ENCODE assay signal across 12 cellular contexts in genomic region chr9:35563791-35564197, GRCh38. TPM values are rescaled to one million over a fixed set of nuclear protein-coding genes. Genes with fewer than 3 reads are reported as not detected.
DNase-seq lines count a peak whose midpoint lies in the region; ATAC-seq, FAIRE-seq and TF ChIP-seq lines count a peak whose summit lies in the region.
"Had no signal": no experiment of that assay in that cellular context is flagged by ENCODE, and none has a peak within 500 bp of the region (broad histone marks: within the 10 kb centered on the region; RNA-seq: fewer than 3 reads in every experiment).

No MANE protein-coding gene starts in this region.

- intact Hi-C loops in activated CD4-positive, alpha-beta T cell treated with anti-CD3 and anti-CD28 coated beads, Interleukin-2, amount 10 ng/mL, durations not matched to agents 24 days and 14 days (cut with micrococcal nuclease) = no loop called here
- intact Hi-C loops in mucosa of descending colon (cut with DNase I, micrococcal nuclease) = no loop called here
- intact Hi-C loops in tibial artery (cut with DNase I; ENCODE audit: low total_unique reads) = loop anchor here (5.0 kb wide), 1 partner anchor 446 kb away; the partner anchor contains the start of gene ATOSB

- H3K14ac ChIP-seq in H1 (ENCODE audit: insufficient read length) = no peak overlapping the region

- H3K4me2 ChIP-seq in H1 (ENCODE audit: insufficient read depth in 1 of 2, low read depth in 2 of 2, low read length in 2 of 2) = no peak overlapping the region; a peak in 1 of 4 replicates

- no peak overlapping the region for H4K91ac ChIP-seq in H1 (replicated peaks; ENCODE audit: insufficient read length, low read length)

- POLR2A ChIA-PET in H1 (lab: Charles Lee; ENCODE audit: partially characterized antibody) = interaction anchor here (1.6 to 1.8 kb wide), 2 partner anchors 10 to 14 kb away, joined by 3 to 4 read pairs; no protein-coding TSS in a partner anchor

- TF ChIP-seq CTCF in H1 (IDR thresholded peaks at IDR 0.05; ENCODE audit: control extremely low read depth in 1 of 3, insufficient read depth in 1 of 3, low read depth in 1 of 3, low read length in 3 of 3) (no peak), mucosa of descending colon (IDR thresholded peaks at IDR 0.05) (no peak), tibial artery (IDR thresholded peaks at IDR 0.05) (no peak)

- no peak overlapping the region for H2BK5ac ChIP-seq in H1 (ENCODE audit: low read depth, low read length)

- H3K4me3 Mint-ChIP-seq in activated CD4-positive, alpha-beta T cell treated with anti-CD3 and anti-CD28 coated beads, Interleukin-2, amount 10 ng/mL, durations not matched to agents 24 days and 14 days = no peak overlapping the region

- H2AFZ ChIP-seq in H1 (ENCODE audit: low read length) = no peak overlapping the region

- H3K4me3 ChIP-seq in H1 (ENCODE audit: extremely low read depth in 1 of 4, insufficient read depth in 2 of 4, low read depth in 3 of 4, low read length in 4 of 4) = no peak overlapping the region
- no peak overlapping the region for H3K4me3 ChIP-seq in mucosa of descending colon
- peak overlapping the region; percentile 11 to 26 for H3K4me3 ChIP-seq in tibial artery
- H3K4me3 ChIP-seq: skin epidermis had no signal

- H3K27ac ChIP-seq in H1 (ENCODE audit: low read depth, low read length) (no peak overlapping the region), tibial artery (peak overlapping the region; percentile 83 to 93)

- H3K9ac ChIP-seq in H1 (replicated peaks in 1 of 4; ENCODE audit: extremely low read depth in 1 of 4, low read depth in 3 of 4, low read length in 3 of 4) = no peak overlapping the region

- H3K9me3 Mint-ChIP-seq in activated CD4-positive, alpha-beta T cell treated with anti-CD3 and anti-CD28 coated beads, Interleukin-2, amount 10 ng/mL, durations not matched to agents 24 days and 14 days = no peaks in the 10 kb centered on the region

- peak overlapping the region; percentile 30 for H3K27ac Mint-ChIP-seq in activated CD4-positive, alpha-beta T cell treated with anti-CD3 and anti-CD28 coated beads, Interleukin-2, amount 10 ng/mL, durations not matched to agents 24 days and 14 days

- H2BK15ac ChIP-seq in H1 (ENCODE audit: low read length) = no peak overlapping the region

- no peak overlapping the region for H2BK120ac ChIP-seq in H1 (replicated peaks; ENCODE audit: low read depth, low read length)

- no peak overlapping the region for H4K5ac ChIP-seq in H1 (ENCODE audit: insufficient read length, low read depth, low read length)

- H3K9me3 ChIP-seq in H1 (ENCODE audit: insufficient read depth in 2 of 2, low read depth in 1 of 2, low read length in 1 of 2) (no peaks in the 10 kb centered on the region), mucosa of descending colon (no peaks in the 10 kb centered on the region), tibial artery (no peaks in the 10 kb centered on the region)

- TF ChIP-seq POLR2A in H1 (IDR thresholded peaks at IDR 0.05; ENCODE audit: control extremely low read depth in 1 of 2, low read depth in 2 of 2, low read length in 2 of 2) (no peak), GM12891 (IDR thresholded peaks at IDR 0.05; ENCODE audit: low read depth, low read length) (no peak)

- WGBS in H1 (ENCODE audit: extremely low coverage in 1 of 2, insufficient coverage in 1 of 2, insufficient read length in 1 of 2, insufficient replicate concordance in 2 of 2, low coverage in 1 of 2, low lambda C conversion rate in 2 of 2, missing lambda C conversion rate in 1 of 2), 2 experiments = 66% methylated on average over 13 of the region's 14 CpGs; no CpG with 5 or more reads in 1 of the 2 experiments

- H3K36me3 ChIP-seq in H1 (ENCODE audit: control insufficient read depth in 2 of 4, insufficient read depth in 4 of 4, low read length in 3 of 4) (no peaks in the 10 kb centered on the region), mucosa of descending colon (ENCODE audit: low read depth) (no peaks in the 10 kb centered on the region), tibial artery (peaks cover 26 to 36% (median 28%) of the 10 kb centered on the region in 3 donors)

- no peaks in the 10 kb centered on the region; the same call in 1 of the 2 replicates for H3K23me2 ChIP-seq in H1 (ENCODE audit: low read depth, low read length)

- H3K27me3 Mint-ChIP-seq in activated CD4-positive, alpha-beta T cell treated with anti-CD3 and anti-CD28 coated beads, Interleukin-2, amount 10 ng/mL, durations not matched to agents 24 days and 14 days = no peaks in the 10 kb centered on the region

- CTCF ChIA-PET in H1 (lab: Charles Lee; ENCODE audit: partially characterized antibody) = interaction anchor here (1.1 to 18.3 kb wide), 6 partner anchors 8 to 112 kb away, joined by 3 to 181 read pairs (median 3); no protein-coding TSS in a partner anchor

- H2BK12ac ChIP-seq in H1 (ENCODE audit: low read depth, low read length) = 0 out of 2 replicates have a peak overlapping the region, but pooled peaks have one; percentile 4

- FAIRE-seq in H1 (lab: Jason Lieb, UNC) (no peak), GM12891 (lab: Jason Lieb, UNC) (no peak)

- no peak for DNase-seq in activated CD4-positive, alpha-beta T cell treated with anti-CD3 and anti-CD28 coated beads, Interleukin-2, amount 10 ng/mL, durations not matched to agents 24 days and 14 days
- DNase-seq in activated CD4-positive, alpha-beta T cell treated with anti-CD3 and anti-CD28 coated beads for 1 hour = no peak
- DNase-seq in H1 (ENCODE audit: low read depth in 1 of 2, low spot score in 2 of 2) (peak in 1 of 2 experiments; percentile 67), mucosa of descending colon (no peak), tibial artery (peak; percentile 74 to 91), GM12891 (ENCODE audit: insufficient read length, low spot score) (no peak), ACHN (no peak)
- DNase-seq in stimulated activated CD4-positive, alpha-beta T cell treated with anti-CD3 and anti-CD28 coated beads, Interleukin-4, amount 100 ng/mL, for 4 hours = no peak
- DNase-seq: activated CD4-positive, alpha-beta T cell treated with anti-CD3 and anti-CD28 coated beads, Interleukin-2, amount 50 U/mL, for 48 hours; cortex of kidney; NCI-H1092 had no signal

- H3K23ac ChIP-seq in H1 (ENCODE audit: insufficient read length) = no peak overlapping the region

- no peak for TF ChIP-seq EP300 in H1 (IDR thresholded peaks at IDR 0.05; ENCODE audit: borderline replicate concordance in 1 of 2, low read depth in 2 of 2, low read length in 2 of 2)

- H4K20me1 ChIP-seq in H1 (replicated peaks in 1 of 2; ENCODE audit: control insufficient read depth in 1 of 2, insufficient read depth in 2 of 2, low read length in 2 of 2) = no peaks in the 10 kb centered on the region

- no peak overlapping the region for H2BK20ac ChIP-seq in H1 (ENCODE audit: low read length)

- H3K4me1 Mint-ChIP-seq in activated CD4-positive, alpha-beta T cell treated with anti-CD3 and anti-CD28 coated beads, Interleukin-2, amount 10 ng/mL, durations not matched to agents 24 days and 14 days = peaks cover 14% of the 10 kb centered on the region

- H3K36me3 Mint-ChIP-seq in activated CD4-positive, alpha-beta T cell treated with anti-CD3 and anti-CD28 coated beads, Interleukin-2, amount 10 ng/mL, durations not matched to agents 24 days and 14 days (ENCODE audit: low read depth) = no peaks in the 10 kb centered on the region

- H3K79me1 ChIP-seq in H1 (ENCODE audit: low read depth, low read length) = no peaks in the 10 kb centered on the region

- H3K18ac ChIP-seq in H1 (ENCODE audit: extremely low read depth, low read length) = no peak overlapping the region

- ATAC-seq in mucosa of descending colon = peak; percentile 47

- no peaks in the 10 kb centered on the region for H3K79me2 ChIP-seq in H1 (ENCODE audit: control insufficient read depth in 1 of 2, insufficient read depth in 2 of 2, low read length in 2 of 2)

- H3K4ac ChIP-seq in H1 (replicated peaks; ENCODE audit: insufficient read length, low read depth, low read length) = no peak overlapping the region

- no peak overlapping the region for H3K56ac ChIP-seq in H1 (replicated peaks; ENCODE audit: insufficient read length, low read depth, low read length)

- H2AK5ac ChIP-seq in H1 (ENCODE audit: low read depth, low read length) = no peak overlapping the region

- H3K27me3 ChIP-seq in H1 (replicated peaks in 1 of 4; ENCODE audit: control insufficient read depth in 3 of 4, extremely low read depth in 1 of 4, insufficient read depth in 3 of 4, low read length in 3 of 4) (no peaks in the 10 kb centered on the region), tibial artery (no peaks in the 10 kb centered on the region)

- H3K4me1 ChIP-seq in H1 (replicated peaks in 1 of 4; ENCODE audit: control insufficient read depth in 3 of 4, insufficient read depth in 4 of 4, low read length in 3 of 4) (peaks cover 0 to 3% (median 0%) of the 10 kb centered on the region in 4 experiments; a peak in 1 of 7 replicates), mucosa of descending colon (ENCODE audit: low read depth) (no peaks in the 10 kb centered on the region), tibial artery (peaks cover 0 to 66% (median 50%) of the 10 kb centered on the region in 4 donors)

- TF ChIP-seq RAD21 in H1 (IDR thresholded peaks at IDR 0.05 in 1 of 2, conservative IDR thresholded peaks at IDR 0.05 in 1 of 2; ENCODE audit: low read depth in 2 of 2, low read length in 2 of 2) = no peak

- in situ Hi-C loops in ACHN (cut with HindIII; ENCODE audit: low pct_ligation_motif_present, low pct_unique_long_range_greater_than_20kb, low sequenced_read_pairs) = no loop called here

- no peak overlapping the region for H4K8ac ChIP-seq in H1 (ENCODE audit: extremely low read depth, insufficient read depth, low read length)

RNA-seq across cellular contexts. Expression of gene TESK1, which starts 41.3 kb away (rescaled TPM):
- 48.7 and 52.9 TPM in 2 replicates for total RNA-seq in activated CD4-positive, alpha-beta T cell treated with anti-CD3 and anti-CD28 coated beads, Interleukin-2, amount 10 ng/mL, durations not matched to agents 24 days and 14 days
- total RNA-seq in H1 (2021; fragmentation: NEBNext Ultra II Directional; extraction: Animal tissue kit (Norgen Biotek cat#: 25700)) = 13.9 and 17.5 TPM in 2 replicates
- 13.5 and 19.2 TPM in 2 replicates for polyA plus RNA-seq in H1 (2011; rRNA removed)
- 11.6 TPM for polyA plus RNA-seq in H1 (2011; cell fraction: cytosol; rRNA removed)
- 39.3 TPM for polyA plus RNA-seq in H1 (2011; cell fraction: nucleus; rRNA removed)
- polyA plus RNA-seq in H1 (2012, experiment 1 of 2) = 14.6 to 19.1 TPM (median 18.6 TPM) in 4 replicates
- polyA plus RNA-seq in H1 (2012, experiment 2 of 2) = 10.3 TPM
- polyA plus RNA-seq in H1 (2013, experiment 1 of 2) = 14.8 TPM
- polyA plus RNA-seq in H1 (2013, experiment 2 of 2) = 13.2 TPM
- polyA minus RNA-seq in H1 (2011; rRNA and poly(A)+ RNA removed) = 8.2 and 9.3 TPM in 2 replicates
- 6.1 TPM for polyA minus RNA-seq in H1 (2011; cell fraction: cytosol; rRNA and poly(A)+ RNA removed)
- polyA minus RNA-seq in H1 (2011; cell fraction: nucleus; rRNA and poly(A)+ RNA removed) = 11.2 TPM
- 10 to 100 TPM; 35.8 to 71.9 (median 41.8) TPM for total RNA-seq in mucosa of descending colon
- polyA plus RNA-seq in GM12891 (2012; ENCODE audit: low read depth, missing spikeins) = 12.7 TPM

RNA-seq across cellular contexts. Expression of gene CD72, which starts 54.4 kb away (rescaled TPM):
- total RNA-seq in activated CD4-positive, alpha-beta T cell treated with anti-CD3 and anti-CD28 coated beads, Interleukin-2, amount 10 ng/mL, durations not matched to agents 24 days and 14 days = 8.1 and 9.0 TPM in 2 replicates
- total RNA-seq in H1 (2021; fragmentation: NEBNext Ultra II Directional; extraction: Animal tissue kit (Norgen Biotek cat#: 25700)) = 4.0 and 4.5 TPM in 2 replicates
- polyA plus RNA-seq in H1 (2011; rRNA removed) = 4.5 and 4.9 TPM in 2 replicates
- 5.5 TPM for polyA plus RNA-seq in H1 (2011; cell fraction: cytosol; rRNA removed)
- polyA plus RNA-seq in H1 (2011; cell fraction: nucleus; rRNA removed) = 8.2 TPM
- 2.7 to 4.9 TPM (median 4.2 TPM) in 4 replicates for polyA plus RNA-seq in H1 (2012, experiment 1 of 2)
- polyA plus RNA-seq in H1 (2012, experiment 2 of 2) = 3.2 TPM
- 4.1 TPM for polyA plus RNA-seq in H1 (2013, experiment 1 of 2)
- 3.0 TPM for polyA plus RNA-seq in H1 (2013, experiment 2 of 2)
- 2.7 and 3.9 TPM in 2 replicates for polyA minus RNA-seq in H1 (2011; rRNA and poly(A)+ RNA removed)
- polyA minus RNA-seq in H1 (2011; cell fraction: cytosol; rRNA and poly(A)+ RNA removed) = 2.5 TPM
- 3.0 TPM for polyA minus RNA-seq in H1 (2011; cell fraction: nucleus; rRNA and poly(A)+ RNA removed)
- total RNA-seq in mucosa of descending colon = 1 to 10 TPM; 1.6 to 3.0 (median 1.6) TPM
- polyA plus RNA-seq in GM12891 (2012; ENCODE audit: low read depth, missing spikeins) = 19.0 TPM

Comparison
In these comparisons a context has a peak if more than half of its experiments do, and no peak if none do; other contexts are left out.
1. DNase-seq: peak in tibial artery (2 of 2); none in activated CD4-positive, alpha-beta T cell treated with anti-CD3 and anti-CD28 coated beads, Interleukin-2, amount 10 ng/mL, durations not matched to agents 24 days and 14 days (single experiment), activated CD4-positive, alpha-beta T cell treated with anti-CD3 and anti-CD28 coated beads for 1 hour (single experiment), mucosa of descending colon (0 of 3), stimulated activated CD4-positive, alpha-beta T cell treated with anti-CD3 and anti-CD28 coated beads, Interleukin-4, amount 100 ng/mL, for 4 hours (0 of 2), GM12891 (single experiment) and ACHN (single experiment).
2. H3K4me3 ChIP-seq: peak in tibial artery (2 of 2); none in H1 (0 of 4) and mucosa of descending colon (single experiment).